In the genomic region with DNA sequence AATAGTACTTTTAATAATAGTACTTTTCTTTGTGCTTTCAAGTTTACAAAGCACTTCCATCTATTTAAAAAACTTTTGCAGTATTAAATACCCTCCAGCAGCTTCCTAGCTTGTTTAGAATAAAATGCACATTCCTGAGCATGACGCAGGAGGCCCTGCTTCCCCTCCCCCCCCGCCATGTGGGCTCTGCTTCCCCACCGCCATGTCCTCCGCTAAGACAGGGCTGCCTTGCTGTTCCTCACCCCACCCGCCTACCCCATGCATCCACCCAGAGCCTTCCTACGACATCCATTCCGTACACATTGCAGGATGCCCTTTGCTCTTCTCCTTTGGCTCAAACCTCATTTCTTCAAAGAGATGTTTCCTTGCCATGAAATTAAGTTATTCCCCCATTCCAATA, we compare ENCODE assay signal across 31 cellular contexts.
"Had no signal": no experiment of that assay in that cellular context is flagged by ENCODE, and none has a peak within 500 bp of the region (broad histone marks: within the 10 kb centered on the region; RNA-seq: fewer than 3 reads in every experiment).

No MANE protein-coding gene starts in this region.

- ATAC-seq: activated CD4-positive, CD25-positive, alpha-beta regulatory T cell treated with anti-CD3 and anti-CD28 coated beads, Interleukin-2, amount 50 U/mL, for 24 hours; activated naive CD4-positive, alpha-beta T cell treated with anti-CD3 and anti-CD28 coated beads, Interleukin-2, amount 50 U/mL, for 72 hours; activated T-cell treated with anti-CD3 and anti-CD28 coated beads, Interleukin-2, amount 50 U/mL, for 72 hours; esophagus mucosa; T-helper 17 cell had no signal

- H3K4me1 Mint-ChIP-seq: activated B cell treated with CpG ODN at 0.5 μM for 24 hours; activated naive CD4-positive, alpha-beta T cell treated with anti-CD3 and anti-CD28 coated beads, Interleukin-2, amount 10 ng/mL, durations not matched to agents 7 days and 5 days; activated naive CD8-positive, alpha-beta T cell treated with anti-CD3 and anti-CD28 coated beads, Interleukin-2, amount 10 ng/mL, durations not matched to agents 7 days and 5 days; central memory CD8-positive, alpha-beta T cell; T-helper 17 cell had no signal

- H3K27me3 ChIP-seq: brain microvascular endothelial cell had no signal

- H3K4me3 ChIP-seq: coronary artery, dorsolateral prefrontal cortex had no signal

- H3K27ac Mint-ChIP-seq: activated B cell treated with CpG ODN at 0.5 μM for 24 hours; activated naive CD4-positive, alpha-beta T cell treated with anti-CD3 and anti-CD28 coated beads, Interleukin-2, amount 10 ng/mL, durations not matched to agents 7 days and 5 days; activated naive CD4-positive, alpha-beta T cell treated with anti-CD3 and anti-CD28 coated beads, Interleukin-2, amount 50 U/mL, for 72 hours; activated naive CD8-positive, alpha-beta T cell treated with anti-CD3 and anti-CD28 coated beads, Interleukin-2, amount 10 ng/mL, durations not matched to agents 7 days and 5 days; activated T-cell treated with anti-CD3 and anti-CD28 coated beads, Interleukin-2, amount 50 U/mL, for 24 hours; activated T-cell treated with anti-CD3 and anti-CD28 coated beads, Interleukin-2, amount 50 U/mL, for 72 hours; dendritic cell treated with granulocyte-macrophage colony-stimulating factor and Interleukin-4, amounts not matched to agents 40 ng/mL and 50 ng/mL, for 4 days; endodermal cell; T-helper 17 cell; T-helper 2 cell treated with Interferon-gamma antibody and Interleukin-4, amounts not matched to agents 5 μg/mL and 100 μg/mL, for 36 hours had no signal

- H3K4me3 Mint-ChIP-seq: activated B cell treated with CpG ODN at 0.5 μM for 24 hours; activated naive CD4-positive, alpha-beta T cell treated with anti-CD3 and anti-CD28 coated beads, Interleukin-2, amount 10 ng/mL, durations not matched to agents 7 days and 5 days; activated naive CD8-positive, alpha-beta T cell treated with anti-CD3 and anti-CD28 coated beads, Interleukin-2, amount 10 ng/mL, durations not matched to agents 7 days and 5 days; activated T-cell treated with anti-CD3 and anti-CD28 coated beads, Interleukin-2, amount 50 U/mL, for 24 hours; activated T-cell treated with anti-CD3 and anti-CD28 coated beads, Interleukin-2, amount 50 U/mL, for 72 hours; central memory CD8-positive, alpha-beta T cell; dendritic cell treated with granulocyte-macrophage colony-stimulating factor and Interleukin-4, amounts not matched to agents 40 ng/mL and 50 ng/mL, for 4 days; endodermal cell; T-helper 17 cell; T-helper 2 cell treated with Interferon-gamma antibody and Interleukin-4, amounts not matched to agents 5 μg/mL and 100 μg/mL, for 36 hours had no signal

- H3K36me3 Mint-ChIP-seq: activated naive CD4-positive, alpha-beta T cell treated with anti-CD3 and anti-CD28 coated beads, Interleukin-2, amount 10 ng/mL, durations not matched to agents 7 days and 5 days; activated naive CD4-positive, alpha-beta T cell treated with anti-CD3 and anti-CD28 coated beads, Interleukin-2, amount 50 U/mL, for 72 hours; activated naive CD8-positive, alpha-beta T cell treated with anti-CD3 and anti-CD28 coated beads, Interleukin-2, amount 10 ng/mL, durations not matched to agents 7 days and 5 days had no signal

- DNase-seq: activated B cell treated with CpG ODN at 0.5 μM for 24 hours; activated CD4-positive, alpha-beta T cell treated with anti-CD3 and anti-CD28 coated beads for 48 hours; activated CD4-positive, alpha-beta T cell treated with anti-CD3 and anti-CD28 coated beads, Interleukin-2, amount 50 U/mL, for 1 hour; activated CD4-positive, alpha-beta T cell treated with anti-CD3 and anti-CD28 coated beads, Interleukin-2, amount 50 U/mL, for 48 hours; activated CD8-positive, alpha-beta memory T cell treated with anti-CD3 and anti-CD28 coated beads, Interleukin-2, amount 50 U/mL, for 48 hours; activated gamma-delta T cell; activated naive CD4-positive, alpha-beta T cell; activated naive CD4-positive, alpha-beta T cell treated with anti-CD3 and anti-CD28 coated beads, Interleukin-2, amount 10 ng/mL, durations not matched to agents 7 days and 5 days; activated naive CD8-positive, alpha-beta T cell treated with anti-CD3 and anti-CD28 coated beads, Interleukin-2, amount 10 ng/mL, durations not matched to agents 7 days and 5 days; activated T-cell treated with anti-CD3 and anti-CD28 coated beads for 4 hours; activated T-cell treated with anti-CD3 and anti-CD28 coated beads, Interleukin-2, amount 50 U/mL, for 24 hours; activated T-cell treated with anti-CD3 and anti-CD28 coated beads, Interleukin-2, amount 50 U/mL, for 72 hours; amniotic stem cell; anterior cingulate cortex; brain microvascular endothelial cell; dorsolateral prefrontal cortex; effector memory CD4-positive, alpha-beta T cell; endodermal cell; foreskin fibroblast; head of caudate nucleus; T-helper 1 cell; T-helper 17 cell; T1000; WERI-Rb-1 had no signal

- H3K27ac ChIP-seq: brain microvascular endothelial cell, coronary artery, dorsolateral prefrontal cortex, WERI-Rb-1 had no signal

- H3K9me3 Mint-ChIP-seq: activated naive CD4-positive, alpha-beta T cell treated with anti-CD3 and anti-CD28 coated beads, Interleukin-2, amount 10 ng/mL, durations not matched to agents 7 days and 5 days; activated T-cell treated with anti-CD3 and anti-CD28 coated beads, Interleukin-2, amount 50 U/mL, for 24 hours; dendritic cell treated with granulocyte-macrophage colony-stimulating factor and Interleukin-4, amounts not matched to agents 40 ng/mL and 50 ng/mL, for 4 days; T-helper 2 cell treated with Interferon-gamma antibody and Interleukin-4, amounts not matched to agents 5 μg/mL and 100 μg/mL, for 36 hours had no signal

- H3K36me3 ChIP-seq: brain microvascular endothelial cell, WERI-Rb-1 had no signal

- H3K27me3 Mint-ChIP-seq: activated B cell treated with CpG ODN at 0.5 μM for 24 hours; activated naive CD8-positive, alpha-beta T cell treated with anti-CD3 and anti-CD28 coated beads, Interleukin-2, amount 10 ng/mL, durations not matched to agents 7 days and 5 days; central memory CD8-positive, alpha-beta T cell; T-helper 17 cell had no signal
